In the genomic region with DNA sequence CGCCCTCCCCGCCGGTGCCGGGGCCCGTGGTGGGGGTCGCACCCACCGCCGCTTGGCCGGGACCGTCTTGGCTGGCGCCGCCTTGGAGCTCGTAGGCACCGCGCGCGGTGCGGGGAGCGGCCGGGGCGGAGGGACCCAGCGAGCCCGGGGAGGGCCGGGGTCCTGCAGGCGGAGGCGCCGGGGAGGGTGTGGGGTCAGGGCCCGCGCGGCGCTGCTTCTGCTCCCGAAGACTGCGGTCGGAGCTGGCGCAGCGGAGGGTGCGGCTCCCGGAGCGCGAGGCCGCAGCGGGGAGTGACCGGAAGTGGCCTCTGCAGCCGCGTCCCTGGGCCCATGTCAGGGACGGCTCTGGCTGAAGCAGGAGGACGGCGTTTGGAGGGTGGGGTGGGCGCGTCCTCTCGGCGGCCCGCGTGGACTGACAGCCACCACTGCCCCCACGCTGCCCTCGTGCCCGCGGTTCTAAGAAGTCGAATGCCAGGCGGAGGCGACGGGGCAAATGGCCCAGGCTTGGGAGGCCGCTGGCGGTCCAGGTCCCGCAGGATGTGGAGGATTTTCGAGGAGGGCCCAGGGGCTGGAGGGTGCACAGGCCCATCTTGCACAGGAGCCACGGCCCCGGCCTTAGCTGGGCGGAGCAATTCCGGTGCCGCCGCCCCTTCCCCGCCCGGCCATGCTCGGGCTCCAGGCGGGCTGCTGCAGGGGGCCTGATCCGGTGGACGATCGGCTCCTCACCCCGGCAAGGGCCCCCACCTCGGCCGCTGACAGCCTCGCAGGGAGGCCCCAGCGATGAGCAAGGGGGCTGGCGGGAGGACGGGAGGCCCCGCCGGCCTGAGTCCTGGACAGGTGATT, we compare ENCODE assay signal across 8 cellular contexts. TPM values are rescaled to one million over a fixed set of nuclear protein-coding genes. Genes with fewer than 3 reads are reported as not detected.
DNase-seq lines count a peak whose midpoint lies in the region; ATAC-seq, FAIRE-seq and TF ChIP-seq lines count a peak whose summit lies in the region.

No MANE protein-coding gene starts in this region.

- TF ChIP-seq POLR2A in NB4 (IDR thresholded peaks at IDR 0.05; ENCODE audit: extremely low read depth, insufficient read length): no peak

- FAIRE-seq in bronchial epithelial cell (lab: Jason Lieb, UNC): no peak

- H3K9me3 ChIP-seq in iPS-18c (ENCODE audit: control insufficient read depth, insufficient read depth, low read length): peaks cover 2% of the 10 kb centered on the region

- peak; percentile 67 for DNase-seq in D341Med (ENCODE audit: low spot score)
- DNase-seq in NB4 (ENCODE audit: low read depth): peak; percentile 43
- DNase-seq in bronchial epithelial cell (ENCODE audit: low read depth): no peak
- DNase-seq in sciatic nerve (ENCODE audit: low spot score): peak; percentile 80
- DNase-seq in NCI-H446 (lab: John Stamatoyannopoulos, UW): no peak

- no peaks in the 10 kb centered on the region for H3K36me3 ChIP-seq in bronchial epithelial cell (ENCODE audit: control insufficient read depth, insufficient read depth, low read length)

- H3K4me3 ChIP-seq in NB4 (ENCODE audit: low read depth, low read length) (no peak overlapping the region), bronchial epithelial cell (ENCODE audit: low read depth, low read length) (peak overlapping the region; percentile 51), iPS-18c (ENCODE audit: insufficient read depth, low read depth, low read length) (peak overlapping the region; percentile 77)

- no peak for TF ChIP-seq CTCF in NB4 (IDR thresholded peaks at IDR 0.05; ENCODE audit: low read depth, low read length)
- TF ChIP-seq CTCF in bronchial epithelial cell (IDR thresholded peaks at IDR 0.05; ENCODE audit: insufficient read depth, low read length, severe bottlenecking): no peak

- intact Hi-C loops in sciatic nerve (cut with DNase I): no loop called here

- ATAC-seq in sciatic nerve (peak; percentile 95), HG03342 (IDR thresholded peaks at IDR 0.05; ENCODE audit: unreplicated experiment) (no peak), HG03095 (IDR thresholded peaks at IDR 0.05; ENCODE audit: unreplicated experiment) (no peak)

- H3K27me3 ChIP-seq in bronchial epithelial cell (ENCODE audit: control insufficient read depth, insufficient read depth, low read length): no peaks in the 10 kb centered on the region

RNA-seq across cellular contexts. Expression of a gene that starts 7.7 kb away (rescaled TPM):
- total RNA-seq in bronchial epithelial cell (10.3 and 10.5 TPM in 2 replicates), sciatic nerve (6.7 TPM)

RNA-seq across cellular contexts. Expression of a gene that starts 33.2 kb away (rescaled TPM):
- total RNA-seq in bronchial epithelial cell: 3.7 and 4.5 TPM in 2 replicates
- 3.2 TPM for total RNA-seq in sciatic nerve

RNA-seq across cellular contexts. Expression of a gene that starts 60.0 kb away (rescaled TPM):
- 11.3 and 21.1 TPM in 2 replicates for total RNA-seq in bronchial epithelial cell
- total RNA-seq in sciatic nerve: 29.6 TPM

Comparison
In these comparisons a context has a peak if more than half of its experiments do, and no peak if none do; other contexts are left out.
1. DNase-seq: peak in D341Med (single experiment), NB4 (single experiment) and sciatic nerve (single experiment); none in bronchial epithelial cell (single experiment) and NCI-H446 (0 of 2).